ENCODE assay signal across 8 cellular contexts in the genomic region with DNA sequence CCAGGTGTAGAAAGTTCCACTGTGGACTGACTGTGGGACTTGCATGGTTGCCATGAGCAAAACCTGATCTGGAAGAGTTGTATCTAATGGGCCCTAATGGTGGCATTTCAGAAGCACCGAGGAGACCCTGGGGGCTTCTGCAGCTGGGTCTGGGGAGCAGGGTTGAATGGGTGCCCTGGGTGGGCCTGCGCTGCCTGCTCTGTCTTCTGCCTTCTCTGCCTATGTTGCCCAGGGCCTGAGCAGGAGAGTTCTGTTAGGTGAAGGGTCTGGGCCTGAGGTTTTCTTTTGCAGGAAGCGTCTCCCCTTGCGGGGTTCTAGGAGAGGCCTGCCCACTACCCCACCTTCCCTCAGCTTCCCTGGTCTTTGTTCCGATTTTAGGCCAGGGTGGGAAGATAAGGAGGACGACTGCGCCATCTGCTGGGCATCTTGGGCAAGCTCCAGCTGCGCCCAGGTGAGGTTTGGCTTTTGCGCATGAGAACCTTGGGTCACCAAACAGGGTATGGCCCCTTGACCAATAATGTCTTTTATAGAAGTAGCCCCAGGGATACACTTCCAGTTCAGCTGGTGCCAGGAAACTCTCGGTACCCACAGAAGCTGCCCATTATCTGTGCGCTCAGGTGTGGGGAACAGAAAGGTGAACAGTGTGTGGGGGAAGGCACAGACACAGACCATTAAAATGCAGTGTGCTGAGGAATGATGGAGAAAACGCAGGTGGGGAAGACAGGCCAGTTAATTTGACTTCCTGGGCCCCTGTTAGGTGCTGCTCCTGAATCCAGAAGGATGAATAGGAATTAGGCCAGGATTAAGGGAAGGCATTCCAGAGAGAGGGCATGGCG. TPM values are rescaled to one million over a fixed set of nuclear protein-coding genes. Genes with fewer than 3 reads are reported as not detected.
DNase-seq lines count a peak whose midpoint lies in the region; ATAC-seq and TF ChIP-seq lines count a peak whose summit lies in the region.

No MANE protein-coding gene starts in this region.

- ATAC-seq in GM18511 (IDR thresholded peaks at IDR 0.05; ENCODE audit: unreplicated experiment) (peak; percentile 84), HG03159 (IDR thresholded peaks at IDR 0.05; ENCODE audit: unreplicated experiment) (peak; percentile 74), esophagus mucosa (peak; percentile 59)

- H3K9me3 Mint-ChIP-seq in nephron = no peaks in the 10 kb centered on the region

- TF ChIP-seq CTCF in nephron (IDR thresholded peaks at IDR 0.05; ENCODE audit: unreplicated experiment in 3 of 3) = peak; percentile 78 to 92 (median 85)
- peak; percentile 66 to 84 (median 74) for TF ChIP-seq CTCF in tibial nerve (IDR thresholded peaks at IDR 0.05)

- H3K4me3 Mint-ChIP-seq in nephron = no peak overlapping the region

- no peaks in the 10 kb centered on the region for H3K27me3 ChIP-seq in tibial nerve

- peaks cover 16% of the 10 kb centered on the region for H3K27me3 Mint-ChIP-seq in nephron (ENCODE audit: low read depth)

- no peaks in the 10 kb centered on the region for H3K4me1 ChIP-seq in tibial nerve

- peaks cover 0 to 19% (median 0%) of the 10 kb centered on the region in 3 donors for H3K36me3 ChIP-seq in tibial nerve

- no peak overlapping the region for H3K4me3 ChIP-seq in tibial nerve

- DNase-seq in AG08395 (ENCODE audit: low spot score) (peak; percentile 73), NCI-H748 (lab: John Stamatoyannopoulos, UW; ENCODE audit: unreplicated experiment) (peak; percentile 74), tibial nerve (ENCODE audit: low spot score in 2 of 2) (peak in 1 of 2 donors; percentile 45)
- peak; percentile 10 for DNase-seq in activated CD8-positive, alpha-beta memory T cell treated with anti-CD3 and anti-CD28 coated beads, Interleukin-2, amount 50 U/mL, for 24 hours (ENCODE audit: extremely low read depth)

- TF ChIP-seq EP300 in tibial nerve (IDR thresholded peaks at IDR 0.05) = no peak

- H3K9me3 ChIP-seq in tibial nerve = no peaks in the 10 kb centered on the region

- peaks cover 7% of the 10 kb centered on the region for H3K4me1 Mint-ChIP-seq in nephron

- H3K27ac Mint-ChIP-seq in nephron = peak overlapping the region in 2 of 3 experiments; percentile 50 to 68

- H3K27ac ChIP-seq in tibial nerve = no peak overlapping the region

- TF ChIP-seq POLR2A in tibial nerve (IDR thresholded peaks at IDR 0.05) = no peak

- H3K36me3 Mint-ChIP-seq in nephron (ENCODE audit: low read depth) = peaks cover 19% of the 10 kb centered on the region

- 34 to 40% methylated on average over 13 of the region's 13 CpGs for WGBS in tibial nerve, 2 donors

RNA-seq across cellular contexts. Expression of a gene that starts 23.2 kb away (rescaled TPM):
- 61.8 TPM for total RNA-seq in esophagus mucosa
- total RNA-seq in tibial nerve = 10 to 100 TPM; 36.9 to 58.0 (median 47.8) TPM

RNA-seq across cellular contexts. Expression of a gene that starts 30.1 kb away (rescaled TPM):
- total RNA-seq in esophagus mucosa (2.1 TPM), tibial nerve (10 to 100 TPM in 2 of 4 donors, 1 to 10 TPM in 2; 8.8 to 29.7 (median 9.4) TPM)
